Comparison of ENCODE assay signal across 23 cellular contexts in genomic region chr3:106103383-106103782, GRCh38.
"Had no signal": no experiment of that assay in that cellular context is flagged by ENCODE, and none has a peak within 500 bp of the region (broad histone marks: within the 10 kb centered on the region; RNA-seq: fewer than 3 reads in every experiment).

No MANE protein-coding gene starts in this region.

- H3K9me3 ChIP-seq: thyroid gland, upper lobe of left lung, vagina had no signal

- H3K4me1 ChIP-seq: breast epithelium, thyroid gland, upper lobe of left lung, vagina had no signal

- H3K27me3 ChIP-seq: breast epithelium, thyroid gland, upper lobe of left lung, vagina had no signal

- FAIRE-seq: endothelial cell of umbilical vein, keratinocyte, small intestine had no signal

- H3K27ac ChIP-seq: breast epithelium, thyroid gland, upper lobe of left lung, vagina, VCaP had no signal

- H3K4me3 ChIP-seq: breast epithelium, thyroid gland, upper lobe of left lung, vagina had no signal

- DNase-seq: activated CD4-positive, alpha-beta T cell treated with anti-CD3 and anti-CD28 coated beads for 4 hours; activated CD4-positive, alpha-beta T cell treated with anti-CD3 and anti-CD28 coated beads, Interleukin-2, amount 50 U/mL, for 4 hours; activated naive CD4-positive, alpha-beta T cell; activated T-cell treated with anti-CD3 and anti-CD28 coated beads for 4 hours; activated T-cell treated with anti-CD3 and anti-CD28 coated beads, Interleukin-2, amount 50 U/mL, for 72 hours; central memory CD4-positive, alpha-beta T cell; head of caudate nucleus; hippocampal formation; left cardiac atrium; left ventricle myocardium superior; small intestine; stimulated activated CD4-positive, alpha-beta T cell treated with anti-CD3 and anti-CD28 coated beads, Interleukin-4, amount 100 ng/mL, for 24 hours; stimulated activated naive CD8-positive, alpha-beta T cell treated with anti-CD3 and anti-CD28 coated beads, Interleukin-15, amount 100 ng/mL, for 72 hours; thyroid gland had no signal

- ATAC-seq: activated naive CD4-positive, alpha-beta T cell treated with anti-CD3 and anti-CD28 coated beads, Interleukin-2, amount 50 U/mL, for 72 hours; activated T-cell treated with anti-CD3 and anti-CD28 coated beads, Interleukin-2, amount 50 U/mL, for 72 hours; left cardiac atrium; left ventricle myocardium superior; sciatic nerve; stimulated activated effector memory CD8-positive, alpha-beta T cell treated with anti-CD3 and anti-CD28 coated beads, Interleukin-12 subunit alpha, Interleukin-12 subunit beta, amount 100 ng/mL, for 72 hours; stimulated activated naive CD8-positive, alpha-beta T cell treated with anti-CD3 and anti-CD28 coated beads, Interleukin-15, amount 100 ng/mL, for 72 hours had no signal

- H3K36me3 ChIP-seq: breast epithelium, thyroid gland, upper lobe of left lung, vagina had no signal
